8 cellular contexts compared by ENCODE assay signal in the genomic region with DNA sequence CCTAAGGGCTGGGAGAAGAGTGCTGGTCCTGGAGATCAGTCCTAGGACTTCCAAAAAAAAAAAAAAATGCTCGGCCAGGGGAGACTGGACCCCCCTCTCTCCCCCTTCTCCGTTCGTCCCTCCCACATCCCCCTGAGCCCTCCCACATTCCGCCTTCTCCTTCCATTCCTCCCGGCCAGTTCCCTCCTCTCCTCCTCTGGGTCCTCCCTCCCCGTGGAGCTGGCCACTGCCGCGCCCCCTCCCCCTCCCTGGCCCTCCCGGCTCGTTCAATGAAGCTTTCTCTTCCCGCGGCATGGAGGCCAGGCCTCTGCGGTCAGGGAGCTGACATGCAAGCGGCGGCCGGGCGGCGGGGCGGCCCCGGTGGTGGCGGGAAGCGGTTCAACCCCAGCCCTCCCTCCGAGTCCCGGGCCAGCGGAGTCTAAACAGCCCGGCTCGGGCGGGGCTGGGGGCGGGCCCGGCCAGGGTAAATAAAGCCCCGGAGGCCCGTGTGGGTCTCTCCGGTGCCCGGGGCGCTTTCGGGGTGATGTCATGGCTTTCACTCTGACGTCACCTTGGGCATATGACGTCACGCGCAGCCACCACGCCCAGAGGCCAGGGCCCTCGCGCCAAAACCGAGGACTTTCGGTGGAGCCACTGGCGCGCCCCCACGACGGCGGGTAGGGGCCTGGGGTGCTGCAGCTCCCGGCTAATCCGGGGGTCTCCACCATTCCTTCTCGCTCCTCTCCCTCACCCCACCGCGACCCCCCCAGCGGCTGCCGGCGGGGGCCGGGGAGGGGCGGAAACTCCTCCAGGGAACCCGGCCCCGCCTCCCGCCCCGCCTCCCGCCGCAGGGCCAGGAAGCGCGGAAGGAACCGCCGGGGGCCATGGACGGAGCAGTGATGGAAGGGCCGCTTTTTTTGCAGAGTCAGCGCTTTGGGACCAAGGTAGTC. TPM values are rescaled to one million over a fixed set of nuclear protein-coding genes. Genes with fewer than 3 reads are reported as not detected.
DNase-seq lines count a peak whose midpoint lies in the region; ATAC-seq, FAIRE-seq and TF ChIP-seq lines count a peak whose summit lies in the region.

A gene (plus strand): TSS at position 829 of the 929 bp plus-strand sequence. CDS start 35 bp downstream, at position 864.
A gene with protein sequence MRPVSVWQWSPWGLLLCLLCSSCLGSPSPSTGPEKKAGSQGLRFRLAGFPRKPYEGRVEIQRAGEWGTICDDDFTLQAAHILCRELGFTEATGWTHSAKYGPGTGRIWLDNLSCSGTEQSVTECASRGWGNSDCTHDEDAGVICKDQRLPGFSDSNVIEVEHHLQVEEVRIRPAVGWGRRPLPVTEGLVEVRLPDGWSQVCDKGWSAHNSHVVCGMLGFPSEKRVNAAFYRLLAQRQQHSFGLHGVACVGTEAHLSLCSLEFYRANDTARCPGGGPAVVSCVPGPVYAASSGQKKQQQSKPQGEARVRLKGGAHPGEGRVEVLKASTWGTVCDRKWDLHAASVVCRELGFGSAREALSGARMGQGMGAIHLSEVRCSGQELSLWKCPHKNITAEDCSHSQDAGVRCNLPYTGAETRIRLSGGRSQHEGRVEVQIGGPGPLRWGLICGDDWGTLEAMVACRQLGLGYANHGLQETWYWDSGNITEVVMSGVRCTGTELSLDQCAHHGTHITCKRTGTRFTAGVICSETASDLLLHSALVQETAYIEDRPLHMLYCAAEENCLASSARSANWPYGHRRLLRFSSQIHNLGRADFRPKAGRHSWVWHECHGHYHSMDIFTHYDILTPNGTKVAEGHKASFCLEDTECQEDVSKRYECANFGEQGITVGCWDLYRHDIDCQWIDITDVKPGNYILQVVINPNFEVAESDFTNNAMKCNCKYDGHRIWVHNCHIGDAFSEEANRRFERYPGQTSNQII (minus strand): TSS at position 51 of the 929 bp plus-strand sequence. CDS start 1,308 bp downstream, outside the sequence.

- POLR2A ChIA-PET in PC-9 (lab: Charles Lee; ENCODE audit: unreplicated experiment): interaction anchor here (0.6 kb wide), 1 partner anchor 20 kb away, joined by 5 read pairs; no protein-coding TSS in a partner anchor
- POLR2A ChIA-PET in naive thymus-derived CD8-positive, alpha-beta T cell (lab: Charles Lee): interaction anchor here (0.6 to 1.1 kb wide), 5 partner anchors 23 to 82 kb away, joined by 3 to 5 read pairs (median 4); a partner anchor contains a TSS

- peak within 1 kb of the TSS; percentile 66 to 95 (median 90) for H3K27ac Mint-ChIP-seq in naive thymus-derived CD8-positive, alpha-beta T cell
- H3K27ac Mint-ChIP-seq in stimulated activated naive B cell treated with anti-CD40 and anti-IgM and Interleukin-4, amounts not matched to agents 10 μg/mL and 1 μg/mL and 100 μg/mL, for 72 hours: peak within 1 kb of the TSS; percentile 92

- TF ChIP-seq CTCF in PC-9 (conservative IDR thresholded peaks at IDR 0.05): no peak

- peak within 1 kb of the TSS; percentile 81 for H2AFZ ChIP-seq in PC-9

- CTCF ChIA-PET in PC-9 (lab: Charles Lee): interaction anchor here (0.7 kb wide), 1 partner anchor 81 kb away, joined by 13 read pairs; a partner anchor contains a TSS

- peaks cover 9 to 16% (median 12%) of the 10 kb centered on the region in 11 experiments for H3K9me3 ChIP-seq in BLaER1 treated with 17β-estradiol and CSF1 and Interleukin-3, amounts not matched to agents 10 nM and 100 nM (replicated peaks in 1 of 11)
- no peaks in the 10 kb centered on the region for H3K9me3 ChIP-seq in PC-9 (ENCODE audit: insufficient read depth, low read depth)

- peaks cover 22 to 31% (median 27%) of the 10 kb centered on the region in 11 experiments for H3K27me3 ChIP-seq in BLaER1 treated with 17β-estradiol and CSF1 and Interleukin-3, amounts not matched to agents 10 nM and 100 nM
- no peaks in the 10 kb centered on the region for H3K27me3 ChIP-seq in PC-9 (ENCODE audit: insufficient read depth, low read depth)

- H3K36me3 Mint-ChIP-seq in naive thymus-derived CD8-positive, alpha-beta T cell: no peaks in the 10 kb centered on the region
- H3K36me3 Mint-ChIP-seq in stimulated activated naive B cell treated with anti-CD40 and anti-IgM and Interleukin-4, amounts not matched to agents 10 μg/mL and 1 μg/mL and 100 μg/mL, for 72 hours: peaks cover 22 to 44% of the 10 kb centered on the region in 2 donors

- H4K20me1 ChIP-seq in BLaER1 treated with 17β-estradiol and CSF1 and Interleukin-3, amounts not matched to agents 10 nM and 100 nM: peaks cover 0 to 23% (median 12%) of the 10 kb centered on the region in 11 experiments; a peak in 11 of 22 replicates
- no peaks in the 10 kb centered on the region for H4K20me1 ChIP-seq in PC-9 (ENCODE audit: insufficient read depth)

- peak within 1 kb of the TSS; percentile 82 to 98 (median 92) for H3K4me3 Mint-ChIP-seq in naive thymus-derived CD8-positive, alpha-beta T cell
- peak within 1 kb of the TSS; percentile 94 for H3K4me3 Mint-ChIP-seq in stimulated activated naive B cell treated with anti-CD40 and anti-IgM and Interleukin-4, amounts not matched to agents 10 μg/mL and 1 μg/mL and 100 μg/mL, for 72 hours

- peak within 1 kb of the TSS; percentile 91 to 100 (median 98) for H3K4me2 ChIP-seq in BLaER1 treated with 17β-estradiol and CSF1 and Interleukin-3, amounts not matched to agents 10 nM and 100 nM
- peak within 1 kb of the TSS; percentile 81 for H3K4me2 ChIP-seq in PC-9

- H3K36me3 ChIP-seq in BLaER1 treated with 17β-estradiol and CSF1 and Interleukin-3, amounts not matched to agents 10 nM and 100 nM: peaks cover 0 to 59% (median 21%) of the 10 kb centered on the region in 11 experiments; a peak in 21 of 22 replicates
- H3K36me3 ChIP-seq in PC-9 (ENCODE audit: low read depth): no peaks in the 10 kb centered on the region

- H3K9me3 Mint-ChIP-seq in naive thymus-derived CD8-positive, alpha-beta T cell: no peaks in the 10 kb centered on the region
- H3K9me3 Mint-ChIP-seq in stimulated activated naive B cell treated with anti-CD40 and anti-IgM and Interleukin-4, amounts not matched to agents 10 μg/mL and 1 μg/mL and 100 μg/mL, for 72 hours: no peaks in the 10 kb centered on the region

- peaks cover 34 to 57% (median 44%) of the 10 kb centered on the region in 10 experiments for H3K4me1 ChIP-seq in BLaER1 treated with 17β-estradiol and CSF1 and Interleukin-3, amounts not matched to agents 10 nM and 100 nM
- peaks cover 16% of the 10 kb centered on the region for H3K4me1 ChIP-seq in PC-9 (replicated peaks; ENCODE audit: insufficient read depth)

- H3K9me2 ChIP-seq in PC-9 (ENCODE audit: insufficient read depth): no peaks in the 10 kb centered on the region

- intact Hi-C loops in PC-9 (cut with micrococcal nuclease; ENCODE audit: unreplicated experiment): loop anchor here (2.0 kb wide), 1 partner anchor 33 kb away; no protein-coding TSS in a partner anchor

- peak; percentile 87 for FAIRE-seq in GM19239 (lab: Jason Lieb, UNC)

- no TSS peak for BruUV-seq in PC-9 (replicated peaks; lab: Mats Ljungman, UMichigan)

- H3K27me3 Mint-ChIP-seq in naive thymus-derived CD8-positive, alpha-beta T cell: peaks cover 16 to 39% (median 27%) of the 10 kb centered on the region in 5 donors
- H3K27me3 Mint-ChIP-seq in stimulated activated naive B cell treated with anti-CD40 and anti-IgM and Interleukin-4, amounts not matched to agents 10 μg/mL and 1 μg/mL and 100 μg/mL, for 72 hours: peaks cover 9 to 24% of the 10 kb centered on the region in 2 donors

- peak within 1 kb of the TSS; percentile 81 to 92 (median 83) for H3K27ac ChIP-seq in BLaER1 treated with 17β-estradiol and CSF1 and Interleukin-3, amounts not matched to agents 10 nM and 100 nM
- H3K27ac ChIP-seq in PC-9: no peak within 1 kb of the TSS

- peaks cover 29% of the 10 kb centered on the region; the same call in 1 of the 2 replicates for H3F3A ChIP-seq in PC-9 (ENCODE audit: insufficient read depth, low read depth)

- peaks cover 12 to 26% (median 25%) of the 10 kb centered on the region in 4 donors for H3K4me1 Mint-ChIP-seq in naive thymus-derived CD8-positive, alpha-beta T cell
- peaks cover 22 to 51% of the 10 kb centered on the region in 2 donors for H3K4me1 Mint-ChIP-seq in stimulated activated naive B cell treated with anti-CD40 and anti-IgM and Interleukin-4, amounts not matched to agents 10 μg/mL and 1 μg/mL and 100 μg/mL, for 72 hours

- peaks cover 16% of the 10 kb centered on the region for H3K79me2 ChIP-seq in PC-9 (ENCODE audit: low read depth)

- H3K4me3 ChIP-seq in BLaER1 treated with 17β-estradiol and CSF1 and Interleukin-3, amounts not matched to agents 10 nM and 100 nM: peak within 1 kb of the TSS; percentile 78 to 97 (median 86)
- H3K4me3 ChIP-seq in PC-9: peak within 1 kb of the TSS; percentile 78

- DNase-seq in GM19239 (ENCODE audit: insufficient read length, low spot score): peak; percentile 75
- DNase-seq in PC-9: peak; percentile 57 to 83
- DNase-seq in activated T-helper 1 cell treated with Interleukin-2 at 50 U/mL for 16 hours (ENCODE audit: low read depth): peak; percentile 70
- DNase-seq in fibroblast of gingiva (ENCODE audit: low read depth): peak; percentile 96
- DNase-seq in naive thymus-derived CD8-positive, alpha-beta T cell: peak; percentile 65 to 88 (median 78)
- DNase-seq in stimulated activated naive B cell treated with anti-CD40 and anti-IgM and Interleukin-4, amounts not matched to agents 10 μg/mL and 1 μg/mL and 100 μg/mL, for 72 hours: peak; percentile 77

- peak within 1 kb of the TSS; percentile 83 to 93 (median 86) for H3K9ac ChIP-seq in BLaER1 treated with 17β-estradiol and CSF1 and Interleukin-3, amounts not matched to agents 10 nM and 100 nM

- ATAC-seq in HG03457 (IDR thresholded peaks at IDR 0.05; ENCODE audit: unreplicated experiment): peak; percentile 36
- peak; percentile 77 to 79 for ATAC-seq in naive thymus-derived CD8-positive, alpha-beta T cell
- peak; percentile 76 to 84 for ATAC-seq in stimulated activated naive B cell treated with anti-CD40 and anti-IgM and Interleukin-4, amounts not matched to agents 10 μg/mL and 1 μg/mL and 100 μg/mL, for 72 hours (replicated peaks)

RNA-seq across cellular contexts. Expression of the first gene that starts in this region (rescaled TPM):
- 15.0 and 27.8 TPM in 2 replicates for total RNA-seq in PC-9 (2021)
- 10 to 100 TPM; 21.0 to 23.1 TPM for total RNA-seq in naive thymus-derived CD8-positive, alpha-beta T cell
- 10 to 100 TPM; 11.8 to 18.8 (median 15.9) TPM for polyA plus RNA-seq in naive thymus-derived CD8-positive, alpha-beta T cell

RNA-seq across cellular contexts. Expression of the second gene that starts in this region (rescaled TPM):
- 3.1 and 5.0 TPM in 2 replicates for total RNA-seq in PC-9 (2021)
- total RNA-seq in naive thymus-derived CD8-positive, alpha-beta T cell: under 1 TPM in 1 of 2 experiments, not detected in 1; 0.22 TPM
- polyA plus RNA-seq in naive thymus-derived CD8-positive, alpha-beta T cell: under 1 TPM; 0.06 to 0.15 (median 0.06) TPM
